ENCODE assay signal across 18 cellular contexts in genomic region chr10:58065529-58065815, GRCh38.
"Had no signal": no experiment of that assay in that cellular context is flagged by ENCODE, and none has a peak within 500 bp of the region (broad histone marks: within the 10 kb centered on the region; RNA-seq: fewer than 3 reads in every experiment).

No MANE protein-coding gene starts in this region.

- H3K4me1 ChIP-seq: adrenal gland, esophagus muscularis mucosa, heart right ventricle, left ventricle myocardium inferior, right lobe of liver had no signal

- ATAC-seq: activated naive CD4-positive, alpha-beta T cell treated with anti-CD3 and anti-CD28 coated beads, Interleukin-2, amount 50 U/mL, for 72 hours; activated T-cell treated with anti-CD3 and anti-CD28 coated beads, Interleukin-2, amount 50 U/mL, for 72 hours; heart right ventricle; stimulated activated memory B cell treated with anti-CD40 and anti-IgM and Interleukin-4, amounts not matched to agents 10 μg/mL and 1 μg/mL and 100 μg/mL, for 72 hours had no signal

- H3K36me3 Mint-ChIP-seq: activated naive CD4-positive, alpha-beta T cell treated with anti-CD3 and anti-CD28 coated beads, Interleukin-2, amount 50 U/mL, for 72 hours; immature natural killer cell; naive B cell; stimulated activated memory B cell treated with anti-CD40 and anti-IgM and Interleukin-4, amounts not matched to agents 10 μg/mL and 1 μg/mL and 100 μg/mL, for 72 hours had no signal

- H3K27ac Mint-ChIP-seq: activated naive CD4-positive, alpha-beta T cell treated with anti-CD3 and anti-CD28 coated beads, Interleukin-2, amount 50 U/mL, for 72 hours; activated T-cell treated with anti-CD3 and anti-CD28 coated beads, Interleukin-2, amount 50 U/mL, for 72 hours; dendritic cell treated with granulocyte-macrophage colony-stimulating factor and Interleukin-4, amounts not matched to agents 40 ng/mL and 50 ng/mL, for 4 days; immature natural killer cell; naive B cell; stimulated activated memory B cell treated with anti-CD40 and anti-IgM and Interleukin-4, amounts not matched to agents 10 μg/mL and 1 μg/mL and 100 μg/mL, for 72 hours; T-helper 1 cell treated with Interleukin-12 subunit alpha and Interleukin-12 subunit beta and Interleukin-4 antibody, amounts not matched to agents 30 μg/mL and 1 μg/mL, for 36 hours had no signal

- H3K27ac ChIP-seq: adrenal gland, esophagus muscularis mucosa, heart right ventricle, left ventricle myocardium inferior, right lobe of liver, WERI-Rb-1 had no signal

- H3K4me3 ChIP-seq: adrenal gland, esophagus muscularis mucosa, heart right ventricle, left ventricle myocardium inferior, right lobe of liver had no signal

- H3K27me3 ChIP-seq: adrenal gland, heart right ventricle, right lobe of liver had no signal

- H3K4me3 Mint-ChIP-seq: activated T-cell treated with anti-CD3 and anti-CD28 coated beads, Interleukin-2, amount 50 U/mL, for 72 hours; dendritic cell treated with granulocyte-macrophage colony-stimulating factor and Interleukin-4, amounts not matched to agents 40 ng/mL and 50 ng/mL, for 4 days; immature natural killer cell; naive B cell; stimulated activated memory B cell treated with anti-CD40 and anti-IgM and Interleukin-4, amounts not matched to agents 10 μg/mL and 1 μg/mL and 100 μg/mL, for 72 hours; T-helper 1 cell treated with Interleukin-12 subunit alpha and Interleukin-12 subunit beta and Interleukin-4 antibody, amounts not matched to agents 30 μg/mL and 1 μg/mL, for 36 hours had no signal

- H3K9me3 Mint-ChIP-seq: activated naive CD4-positive, alpha-beta T cell treated with anti-CD3 and anti-CD28 coated beads, Interleukin-2, amount 50 U/mL, for 72 hours; activated T-cell treated with anti-CD3 and anti-CD28 coated beads, Interleukin-2, amount 50 U/mL, for 72 hours; dendritic cell treated with granulocyte-macrophage colony-stimulating factor and Interleukin-4, amounts not matched to agents 40 ng/mL and 50 ng/mL, for 4 days; naive B cell; stimulated activated memory B cell treated with anti-CD40 and anti-IgM and Interleukin-4, amounts not matched to agents 10 μg/mL and 1 μg/mL and 100 μg/mL, for 72 hours; T-helper 1 cell treated with Interleukin-12 subunit alpha and Interleukin-12 subunit beta and Interleukin-4 antibody, amounts not matched to agents 30 μg/mL and 1 μg/mL, for 36 hours had no signal

- DNase-seq: activated CD4-positive, alpha-beta T cell treated with anti-CD3 and anti-CD28 coated beads for 1 hour; activated CD8-positive, alpha-beta memory T cell treated with anti-CD3 and anti-CD28 coated beads for 24 hours; activated effector memory CD4-positive, alpha-beta T cell treated with anti-CD3 and anti-CD28 coated beads, Interleukin-2, amount 50 U/mL, for 16 hours; effector memory CD4-positive, alpha-beta T cell; immature natural killer cell; left ventricle myocardium inferior; right lobe of liver; stimulated activated CD4-positive, alpha-beta T cell treated with anti-CD3 and anti-CD28 coated beads, Interleukin-4, amount 100 ng/mL, for 24 hours had no signal

- H3K4me1 Mint-ChIP-seq: immature natural killer cell; naive B cell; stimulated activated memory B cell treated with anti-CD40 and anti-IgM and Interleukin-4, amounts not matched to agents 10 μg/mL and 1 μg/mL and 100 μg/mL, for 72 hours had no signal

- H3K36me3 ChIP-seq: adrenal gland, esophagus muscularis mucosa, heart right ventricle, left ventricle myocardium inferior, right lobe of liver, WERI-Rb-1 had no signal

- H3K9me3 ChIP-seq: adrenal gland, esophagus muscularis mucosa, heart right ventricle, left ventricle myocardium inferior, right lobe of liver had no signal
